In genomic region chr3:101862453-101863165, GRCh38 we compare ENCODE assay signal across 14 cellular contexts. TPM values are rescaled to one million over a fixed set of nuclear protein-coding genes. Genes with fewer than 3 reads are reported as not detected.
DNase-seq lines count a peak whose midpoint lies in the region; ATAC-seq and TF ChIP-seq lines count a peak whose summit lies in the region.
"Had no signal": no experiment of that assay in that cellular context is flagged by ENCODE, and none has a peak within 500 bp of the region (broad histone marks: within the 10 kb centered on the region; RNA-seq: fewer than 3 reads in every experiment).

No MANE protein-coding gene starts in this region.

- no peak overlapping the region for H4K8ac ChIP-seq in neuronal stem cell (ENCODE audit: low read depth, low read length)

- DNase-seq in Right ventricle myocardium superior (no peak), cardiac septum (ENCODE audit: low spot score) (no peak), left colon (no peak), neuronal stem cell (ENCODE audit: low spot score) (no peak), COR-L47 (lab: John Stamatoyannopoulos, UW) (no peak)
- DNase-seq: activated CD4-positive, alpha-beta T cell treated with anti-CD3 and anti-CD28 coated beads, Interleukin-2, amount 50 U/mL, for 48 hours; activated gamma-delta T cell; KG1; NCI-H1694 treated with DMSO at 0.1 percent for 48 hours; posterior cingulate gyrus; T-helper 1 cell had no signal

- H3K9me3 ChIP-seq in SU-DHL-6 (ENCODE audit: insufficient read depth, low read length) = no peaks in the 10 kb centered on the region
- H3K9me3 ChIP-seq in neuronal stem cell (replicated peaks in 1 of 2; ENCODE audit: control insufficient read depth in 2 of 2, insufficient read depth in 1 of 2, low read depth in 1 of 2, low read length in 2 of 2) = no peaks in the 10 kb centered on the region

- H3K9me2 ChIP-seq in SU-DHL-6 (replicated peaks; ENCODE audit: insufficient read depth, low read length) = no peaks in the 10 kb centered on the region

- peak; percentile 24 for ATAC-seq in Right ventricle myocardium superior (ENCODE audit: poor library complexity)
- peak; percentile 22 for ATAC-seq in left colon
- no peak for ATAC-seq in GM21717 (IDR thresholded peaks at IDR 0.05; ENCODE audit: unreplicated experiment)

- H3K36me3 Mint-ChIP-seq in stimulated activated naive CD8-positive, alpha-beta T cell treated with anti-CD3 and anti-CD28 coated beads, Interleukin-15, Interleukin-2, amounts not matched to agents 100 ng/mL and 50 ng/mL, for 24 hours (ENCODE audit: low read depth) = peaks cover 61% of the 10 kb centered on the region

- H3K27me3 ChIP-seq in SU-DHL-6 (ENCODE audit: low read length) (no peaks in the 10 kb centered on the region), neuronal stem cell (ENCODE audit: control insufficient read depth in 3 of 3, insufficient read depth in 3 of 3, low read depth in 1 of 3, low read length in 3 of 3) (peaks cover 0 to 1% (median 0%) of the 10 kb centered on the region in 3 experiments)

- peak overlapping the region; percentile 36 for H3K27ac Mint-ChIP-seq in stimulated activated naive CD8-positive, alpha-beta T cell treated with anti-CD3 and anti-CD28 coated beads, Interleukin-15, Interleukin-2, amounts not matched to agents 100 ng/mL and 50 ng/mL, for 24 hours

- peak overlapping the region; percentile 6; the same call in 1 of the 2 replicates for H3K27ac ChIP-seq in SU-DHL-6 (ENCODE audit: low read depth, low read length)
- H3K27ac ChIP-seq in neuronal stem cell (replicated peaks; ENCODE audit: low read length) = no peak overlapping the region

- intact Hi-C loops in Right ventricle myocardium superior (cut with DNase I) (no loop called here), cardiac septum (cut with DNase I) (no loop called here), left colon (cut with DNase I, micrococcal nuclease) (no loop called here)

- peaks cover 9% of the 10 kb centered on the region; the same call in 1 of the 2 replicates for H4K20me1 ChIP-seq in SU-DHL-6 (ENCODE audit: low read depth, low read length)

- H3K4me2 ChIP-seq in SU-DHL-6 (ENCODE audit: low read depth, low read length, poor library complexity, severe bottlenecking) (no peak overlapping the region), neuronal stem cell (ENCODE audit: insufficient read depth, low read length, poor library complexity, severe bottlenecking) (no peak overlapping the region)

- no peak overlapping the region for H3K4ac ChIP-seq in neuronal stem cell (ENCODE audit: low read length)

- H3K4me1 ChIP-seq in neuronal stem cell (ENCODE audit: control insufficient read depth in 2 of 2, insufficient read depth in 1 of 2, low read depth in 1 of 2, low read length in 2 of 2) = peaks cover 2 to 6% of the 10 kb centered on the region in 2 donors

- no peak for TF ChIP-seq CTCF in SU-DHL-6 (IDR thresholded peaks at IDR 0.05; ENCODE audit: insufficient read depth, low read length, poor library complexity, severe bottlenecking)

- H3F3A ChIP-seq in SU-DHL-6 (ENCODE audit: insufficient read depth) = peaks cover 87% of the 10 kb centered on the region

- H3K4me1 Mint-ChIP-seq in stimulated activated naive CD8-positive, alpha-beta T cell treated with anti-CD3 and anti-CD28 coated beads, Interleukin-15, Interleukin-2, amounts not matched to agents 100 ng/mL and 50 ng/mL, for 24 hours (ENCODE audit: low read depth) = peaks cover 66% of the 10 kb centered on the region

- H2BK120ac ChIP-seq in neuronal stem cell (ENCODE audit: low read depth, low read length) = no peak overlapping the region

- H3K14ac ChIP-seq in neuronal stem cell (ENCODE audit: low read length) = no peak overlapping the region

- H4K91ac ChIP-seq in neuronal stem cell (ENCODE audit: low read depth, low read length, poor library complexity) = no peak overlapping the region

- H2AK5ac ChIP-seq in neuronal stem cell (ENCODE audit: low read depth, low read length) = no peak overlapping the region

- no peaks in the 10 kb centered on the region for H3K9me3 Mint-ChIP-seq in stimulated activated naive CD8-positive, alpha-beta T cell treated with anti-CD3 and anti-CD28 coated beads, Interleukin-15, Interleukin-2, amounts not matched to agents 100 ng/mL and 50 ng/mL, for 24 hours

- H3K9ac ChIP-seq in SU-DHL-6 (ENCODE audit: low read length) (no peak overlapping the region), neuronal stem cell (ENCODE audit: low read depth, low read length, poor library complexity) (no peak overlapping the region)

- WGBS in neuronal stem cell (ENCODE audit: extremely low coverage in 2 of 2, insufficient read length in 2 of 2, insufficient replicate concordance in 1 of 2), 2 donors = no CpG with 5 or more reads among the region's 3 CpGs

- H3K4me3 Mint-ChIP-seq in stimulated activated naive CD8-positive, alpha-beta T cell treated with anti-CD3 and anti-CD28 coated beads, Interleukin-15, Interleukin-2, amounts not matched to agents 100 ng/mL and 50 ng/mL, for 24 hours = no peak overlapping the region

- no peak overlapping the region for H2BK12ac ChIP-seq in neuronal stem cell (ENCODE audit: low read length)

- H3K23ac ChIP-seq in neuronal stem cell (ENCODE audit: low read depth, low read length, poor library complexity) = no peak overlapping the region

- no peak overlapping the region for H2BK5ac ChIP-seq in neuronal stem cell (ENCODE audit: low read length)

- H2BK15ac ChIP-seq in neuronal stem cell (ENCODE audit: low read length) = no peak overlapping the region

- no peaks in the 10 kb centered on the region for H3K27me3 Mint-ChIP-seq in stimulated activated naive CD8-positive, alpha-beta T cell treated with anti-CD3 and anti-CD28 coated beads, Interleukin-15, Interleukin-2, amounts not matched to agents 100 ng/mL and 50 ng/mL, for 24 hours

- H3K79me2 ChIP-seq in SU-DHL-6 (ENCODE audit: insufficient read depth, low read length) = no peaks in the 10 kb centered on the region

- H2AFZ ChIP-seq in SU-DHL-6 (ENCODE audit: low read depth, low read length, severe bottlenecking) (no peak overlapping the region), neuronal stem cell (ENCODE audit: low read length) (no peak overlapping the region)

- peaks cover 37% of the 10 kb centered on the region for H3K36me3 ChIP-seq in SU-DHL-6 (ENCODE audit: low read length)
- H3K36me3 ChIP-seq in neuronal stem cell (replicated peaks in 1 of 2; ENCODE audit: control insufficient read depth in 2 of 2, insufficient read depth in 2 of 2, low read length in 2 of 2) = peaks cover 6 to 38% of the 10 kb centered on the region in 2 donors

- no peak overlapping the region for H3K18ac ChIP-seq in neuronal stem cell (ENCODE audit: low read length)

- no peaks in the 10 kb centered on the region for H3K79me1 ChIP-seq in neuronal stem cell (ENCODE audit: low read depth, low read length)

- H3K4me3 ChIP-seq in SU-DHL-6 (ENCODE audit: insufficient read depth, low read length, poor library complexity, severe bottlenecking) (no peak overlapping the region), neuronal stem cell (ENCODE audit: low read length in 2 of 2) (no peak overlapping the region)

RNA-seq across cellular contexts. Expression of gene NFKBIZ, which starts 13.3 kb away (rescaled TPM):
- total RNA-seq in Right ventricle myocardium superior (12.9 TPM), cardiac septum (16.0 TPM), left colon (100 to 1,000 TPM in 1 of 2 donors, 10 to 100 TPM in 1; 86.5 to 170 TPM)
- polyA plus RNA-seq in neuronal stem cell (2013, experiment 1 of 2) = 5.5 TPM
- 6.6 TPM for polyA plus RNA-seq in neuronal stem cell (2013, experiment 2 of 2)
